Comparison of ENCODE assay signal across 28 cellular contexts in genomic region chr11:97069160-97069559, GRCh38.
"Had no signal": no experiment of that assay in that cellular context is flagged by ENCODE, and none has a peak within 500 bp of the region (broad histone marks: within the 10 kb centered on the region; RNA-seq: fewer than 3 reads in every experiment).

No MANE protein-coding gene starts in this region.

- H3K27ac Mint-ChIP-seq: stimulated activated effector memory CD8-positive, alpha-beta T cell treated with anti-CD3 and anti-CD28 coated beads, Interleukin-12 subunit alpha, Interleukin-12 subunit beta, amount 100 ng/mL, for 72 hours; stimulated activated naive B cell treated with anti-CD40 and anti-IgM and Interleukin-4, amounts not matched to agents 10 μg/mL and 1 μg/mL and 100 μg/mL, for 72 hours; stimulated activated naive CD8-positive, alpha-beta T cell treated with anti-CD3 and anti-CD28 coated beads, Interleukin-15, amount 100 ng/mL, for 72 hours; stimulated activated naive CD8-positive, alpha-beta T cell treated with anti-CD3 and anti-CD28 coated beads, Interleukin-15, Interleukin-2, amounts not matched to agents 100 ng/mL and 50 ng/mL, for 24 hours; type B pancreatic cell had no signal

- H3K36me3 Mint-ChIP-seq: stimulated activated effector memory CD8-positive, alpha-beta T cell treated with anti-CD3 and anti-CD28 coated beads, Interleukin-12 subunit alpha, Interleukin-12 subunit beta, amount 100 ng/mL, for 72 hours; stimulated activated naive B cell treated with anti-CD40 and anti-IgM and Interleukin-4, amounts not matched to agents 10 μg/mL and 1 μg/mL and 100 μg/mL, for 72 hours; type B pancreatic cell had no signal

- H3K4me1 ChIP-seq: stomach, suprapubic skin, testis, thyroid gland, tibial artery, tibial nerve, transverse colon, upper lobe of left lung, upper lobe of right lung, uterus, vagina had no signal

- H3K4me1 Mint-ChIP-seq: stimulated activated effector memory CD8-positive, alpha-beta T cell treated with anti-CD3 and anti-CD28 coated beads, Interleukin-12 subunit alpha, Interleukin-12 subunit beta, amount 100 ng/mL, for 72 hours; stimulated activated naive B cell treated with anti-CD40 and anti-IgM and Interleukin-4, amounts not matched to agents 10 μg/mL and 1 μg/mL and 100 μg/mL, for 72 hours; stimulated activated naive CD8-positive, alpha-beta T cell treated with anti-CD3 and anti-CD28 coated beads, Interleukin-15, amount 100 ng/mL, for 72 hours had no signal

- H3K27me3 Mint-ChIP-seq: stimulated activated naive B cell treated with anti-CD40 and anti-IgM and Interleukin-4, amounts not matched to agents 10 μg/mL and 1 μg/mL and 100 μg/mL, for 72 hours; stimulated activated naive CD8-positive, alpha-beta T cell treated with anti-CD3 and anti-CD28 coated beads, Interleukin-15, amount 100 ng/mL, for 72 hours; stimulated activated naive CD8-positive, alpha-beta T cell treated with anti-CD3 and anti-CD28 coated beads, Interleukin-15, Interleukin-2, amounts not matched to agents 100 ng/mL and 50 ng/mL, for 24 hours; type B pancreatic cell had no signal

- H3K4me3 ChIP-seq: stomach, suprapubic skin, testis, thoracic aorta, thyroid gland, tibial artery, tibial nerve, transverse colon, upper lobe of left lung, upper lobe of right lung, uterus, vagina had no signal

- H3K27me3 ChIP-seq: stomach, suprapubic skin, testis, thyroid gland, tibial artery, tibial nerve, transverse colon, upper lobe of left lung, upper lobe of right lung, uterus, vagina had no signal

- H3K27ac ChIP-seq: stomach, suprapubic skin, testis, thoracic aorta, thyroid gland, tibial artery, tibial nerve, transverse colon, upper lobe of left lung, upper lobe of right lung, uterus, vagina had no signal

- H3K9me3 ChIP-seq: testis, thyroid gland, uterus had no signal

- H3K4me3 Mint-ChIP-seq: stimulated activated effector memory CD8-positive, alpha-beta T cell treated with anti-CD3 and anti-CD28 coated beads, Interleukin-12 subunit alpha, Interleukin-12 subunit beta, amount 100 ng/mL, for 72 hours; stimulated activated naive B cell treated with anti-CD40 and anti-IgM and Interleukin-4, amounts not matched to agents 10 μg/mL and 1 μg/mL and 100 μg/mL, for 72 hours; stimulated activated naive CD8-positive, alpha-beta T cell treated with anti-CD3 and anti-CD28 coated beads, Interleukin-15, amount 100 ng/mL, for 72 hours; stimulated activated naive CD8-positive, alpha-beta T cell treated with anti-CD3 and anti-CD28 coated beads, Interleukin-15, Interleukin-2, amounts not matched to agents 100 ng/mL and 50 ng/mL, for 24 hours; type B pancreatic cell had no signal

- DNase-seq: stimulated activated CD4-positive, alpha-beta T cell treated with anti-CD3 and anti-CD28 coated beads, Interleukin-2, amount 100 ng/mL, for 48 hours; stimulated activated CD4-positive, alpha-beta T cell treated with anti-CD3 and anti-CD28 coated beads, Interleukin-4, amount 100 ng/mL, for 1 hour; stimulated activated CD4-positive, alpha-beta T cell treated with anti-CD3 and anti-CD28 coated beads, Interleukin-4, amount 100 ng/mL, for 24 hours; stimulated activated CD4-positive, alpha-beta T cell treated with anti-CD3 and anti-CD28 coated beads, Interleukin-4, amount 100 ng/mL, for 4 hours; stimulated activated CD8-positive, alpha-beta memory T cell treated with anti-CD3 and anti-CD28 coated beads, Interleukin-4, amount 100 ng/mL, for 48 hours; stimulated activated naive B cell treated with anti-CD40 and anti-IgM and Interleukin-4, amounts not matched to agents 10 μg/mL and 1 μg/mL and 100 μg/mL, for 72 hours; stimulated activated naive CD4-positive, alpha-beta T cell; stimulated activated naive CD4-positive, alpha-beta T cell treated with Interleukin-2 at 50 U/mL for 16 hours; stimulated activated naive CD8-positive, alpha-beta T cell treated with anti-CD3 and anti-CD28 coated beads, Interleukin-15, amount 100 ng/mL, for 72 hours; stimulated activated naive CD8-positive, alpha-beta T cell treated with anti-CD3 and anti-CD28 coated beads, Interleukin-15, Interleukin-2, amounts not matched to agents 100 U/mL and 50 U/mL, for 24 hours; stomach; substantia nigra; testis; thyroid gland; tibial artery; transverse colon; trophoblast cell; upper lobe of left lung; upper lobe of right lung; uterus had no signal

- H3K36me3 ChIP-seq: stomach, suprapubic skin, thoracic aorta, thyroid gland, tibial artery, tibial nerve, transverse colon, upper lobe of left lung, upper lobe of right lung, uterus, vagina had no signal

- FAIRE-seq: urothelium cell line had no signal

- ATAC-seq: stimulated activated effector memory CD8-positive, alpha-beta T cell treated with anti-CD3 and anti-CD28 coated beads, Interleukin-12 subunit alpha, Interleukin-12 subunit beta, amount 100 ng/mL, for 72 hours; stimulated activated naive B cell treated with anti-CD40 and anti-IgM and Interleukin-4, amounts not matched to agents 10 μg/mL and 1 μg/mL and 100 μg/mL, for 72 hours; stimulated activated naive CD8-positive, alpha-beta T cell treated with anti-CD3 and anti-CD28 coated beads, Interleukin-15, amount 100 ng/mL, for 72 hours; stimulated activated naive CD8-positive, alpha-beta T cell treated with anti-CD3 and anti-CD28 coated beads, Interleukin-15, Interleukin-2, amounts not matched to agents 100 U/mL and 50 U/mL, for 24 hours; upper lobe of right lung had no signal
